ENCODE assay signal across 8 cellular contexts in the genomic region with DNA sequence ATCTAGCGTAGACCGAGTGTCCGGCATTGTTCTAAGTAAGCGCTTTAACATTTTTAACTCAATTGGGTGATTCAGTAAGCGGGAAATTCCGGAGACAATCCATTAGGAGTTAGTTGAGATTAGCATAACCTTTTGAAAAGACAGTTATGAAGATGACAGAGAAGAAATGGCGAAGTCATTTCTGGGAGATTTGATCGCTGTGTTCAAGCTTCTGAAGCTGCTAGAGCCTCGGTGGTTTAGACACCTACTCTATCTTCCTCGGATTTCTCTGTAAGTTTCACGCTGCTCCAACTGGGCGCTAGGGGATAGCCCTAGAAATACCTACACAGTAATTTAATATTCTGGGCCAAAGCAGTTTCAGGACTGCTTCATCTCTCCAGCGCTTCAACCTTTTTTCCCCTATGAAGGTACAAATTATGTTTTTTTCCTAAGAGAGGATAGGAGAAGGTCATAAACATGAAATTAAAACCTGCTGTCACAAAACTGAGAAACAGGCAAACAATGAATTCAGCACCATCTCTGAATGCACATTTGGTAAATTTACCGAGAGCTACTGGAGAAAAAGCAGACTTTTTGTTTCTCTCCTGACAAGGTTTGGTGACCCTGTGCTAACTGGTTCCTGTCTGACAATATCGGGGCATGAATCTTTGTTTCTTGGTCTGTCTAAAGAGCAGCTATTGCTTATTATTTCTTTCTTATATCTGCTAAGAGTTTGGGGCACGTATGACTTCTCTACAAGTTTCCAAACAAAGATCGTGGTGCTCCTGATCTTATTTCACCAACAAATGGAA.
DNase-seq lines count a peak whose midpoint lies in the region; ATAC-seq and TF ChIP-seq lines count a peak whose summit lies in the region.

No MANE protein-coding gene starts in this region.

- no peaks in the 10 kb centered on the region for H3K9me3 ChIP-seq in iPS-15b (ENCODE audit: control insufficient read depth, insufficient read depth, low read length)

- peak; percentile 40 for TF ChIP-seq CTCF in astrocyte of the cerebellum (IDR thresholded peaks at IDR 0.05; ENCODE audit: low read depth, low read length, missing control alignments)

- peak overlapping the region; percentile 60 for H3K4me3 ChIP-seq in astrocyte of the cerebellum (ENCODE audit: low read depth, low read length)
- H3K4me3 ChIP-seq in iPS-15b (ENCODE audit: low read depth, low read length) = peak overlapping the region; percentile 93
- peak overlapping the region; percentile 55 to 69 (median 59) for H3K4me3 ChIP-seq in skin epidermis

- ATAC-seq in GM18870 (IDR thresholded peaks at IDR 0.05; ENCODE audit: unreplicated experiment) = peak; percentile 11

- peaks cover 11% of the 10 kb centered on the region for H3K27me3 ChIP-seq in iPS-15b (ENCODE audit: control insufficient read depth, insufficient read depth, low read length)

- DNase-seq in AG08395 (ENCODE audit: low spot score) (peak; percentile 31), NOMO-1 treated with DMSO at 0.1 percent for 48 hours (lab: John Stamatoyannopoulos, UW; ENCODE audit: unreplicated experiment) (peak; percentile 57), astrocyte of the cerebellum (ENCODE audit: low read depth) (peak; percentile 31), LoVo (ENCODE audit: low spot score) (no peak)
- DNase-seq in stimulated activated CD4-positive, alpha-beta T cell treated with anti-CD3 and anti-CD28 coated beads, Interleukin-12 subunit alpha, Interleukin-12 subunit beta, amount 100 ng/mL, for 4 hours = no peak

- no peaks in the 10 kb centered on the region for H3K4me1 ChIP-seq in iPS-15b (ENCODE audit: control insufficient read depth, insufficient read depth, low read length)

- peak overlapping the region in 12 of 21 experiments; percentile 24 to 72 (median 54) for H3K27ac ChIP-seq in skin epidermis

- H3K9ac ChIP-seq in iPS-15b (ENCODE audit: low read depth, low read length) = no peak overlapping the region

- H3K36me3 ChIP-seq in iPS-15b (ENCODE audit: control insufficient read depth, insufficient read depth, low read length) = no peaks in the 10 kb centered on the region

- in situ Hi-C loops in astrocyte of the cerebellum (cut with HindIII; ENCODE audit: low sequenced_read_pairs) = no loop called here

Comparison
In these comparisons a context has a peak if more than half of its experiments do, and no peak if none do; other contexts are left out.
1. DNase-seq: peak in AG08395 (single experiment), NOMO-1 treated with DMSO at 0.1 percent for 48 hours (single experiment) and astrocyte of the cerebellum (single experiment); none in stimulated activated CD4-positive, alpha-beta T cell treated with anti-CD3 and anti-CD28 coated beads, Interleukin-12 subunit alpha, Interleukin-12 subunit beta, amount 100 ng/mL, for 4 hours (single experiment) and LoVo (single experiment).
2. Peak in every context shown above with its lines, with median percentiles within 50 percentile points of each other: H3K4me3 ChIP-seq.